8 cellular contexts compared by ENCODE assay signal in the genomic region with DNA sequence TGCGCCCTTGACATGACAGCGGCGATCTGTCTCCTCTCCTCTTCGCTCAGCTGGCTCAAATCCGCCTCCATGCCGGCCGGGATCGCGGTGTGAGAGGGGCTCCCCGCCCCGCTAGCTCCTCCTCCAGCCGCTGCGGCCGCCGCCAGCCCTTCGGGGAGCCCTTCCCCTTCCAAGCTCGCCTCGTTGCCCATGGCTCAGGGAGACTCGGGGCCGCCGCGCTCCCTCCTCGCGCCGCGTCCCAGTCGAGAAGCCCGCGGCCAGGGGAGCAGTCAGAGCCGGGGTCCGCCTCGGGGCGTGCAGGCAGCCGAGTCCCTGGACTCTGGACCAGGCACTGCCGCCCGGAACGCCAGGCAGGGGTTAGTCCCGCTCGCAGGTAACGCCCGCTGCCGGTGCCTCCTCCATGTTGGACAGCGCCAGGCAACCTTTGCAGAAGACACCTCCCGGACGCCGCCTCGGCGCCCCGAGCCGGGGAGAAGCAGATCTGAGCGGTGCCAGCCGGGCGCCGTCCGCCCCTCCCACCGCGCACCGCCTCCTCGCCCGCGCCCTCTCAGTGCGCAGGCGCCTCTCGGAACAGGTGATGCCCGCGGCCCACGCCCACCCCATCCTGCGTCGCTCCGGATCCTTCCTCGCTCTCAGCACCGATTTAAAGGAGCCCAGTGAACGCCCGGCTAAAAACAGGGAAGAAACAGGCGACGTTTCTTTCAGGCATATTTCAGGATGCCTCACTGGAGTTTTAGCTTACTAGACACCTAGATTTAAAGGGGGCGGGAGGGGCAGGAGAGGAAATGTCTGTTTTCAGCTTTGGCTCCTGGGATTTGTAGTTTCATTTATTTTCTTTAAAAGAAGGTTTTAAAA. TPM values are rescaled to one million over a fixed set of nuclear protein-coding genes. Genes with fewer than 3 reads are reported as not detected.
DNase-seq lines count a peak whose midpoint lies in the region; ATAC-seq and TF ChIP-seq lines count a peak whose summit lies in the region.

A gene with protein sequence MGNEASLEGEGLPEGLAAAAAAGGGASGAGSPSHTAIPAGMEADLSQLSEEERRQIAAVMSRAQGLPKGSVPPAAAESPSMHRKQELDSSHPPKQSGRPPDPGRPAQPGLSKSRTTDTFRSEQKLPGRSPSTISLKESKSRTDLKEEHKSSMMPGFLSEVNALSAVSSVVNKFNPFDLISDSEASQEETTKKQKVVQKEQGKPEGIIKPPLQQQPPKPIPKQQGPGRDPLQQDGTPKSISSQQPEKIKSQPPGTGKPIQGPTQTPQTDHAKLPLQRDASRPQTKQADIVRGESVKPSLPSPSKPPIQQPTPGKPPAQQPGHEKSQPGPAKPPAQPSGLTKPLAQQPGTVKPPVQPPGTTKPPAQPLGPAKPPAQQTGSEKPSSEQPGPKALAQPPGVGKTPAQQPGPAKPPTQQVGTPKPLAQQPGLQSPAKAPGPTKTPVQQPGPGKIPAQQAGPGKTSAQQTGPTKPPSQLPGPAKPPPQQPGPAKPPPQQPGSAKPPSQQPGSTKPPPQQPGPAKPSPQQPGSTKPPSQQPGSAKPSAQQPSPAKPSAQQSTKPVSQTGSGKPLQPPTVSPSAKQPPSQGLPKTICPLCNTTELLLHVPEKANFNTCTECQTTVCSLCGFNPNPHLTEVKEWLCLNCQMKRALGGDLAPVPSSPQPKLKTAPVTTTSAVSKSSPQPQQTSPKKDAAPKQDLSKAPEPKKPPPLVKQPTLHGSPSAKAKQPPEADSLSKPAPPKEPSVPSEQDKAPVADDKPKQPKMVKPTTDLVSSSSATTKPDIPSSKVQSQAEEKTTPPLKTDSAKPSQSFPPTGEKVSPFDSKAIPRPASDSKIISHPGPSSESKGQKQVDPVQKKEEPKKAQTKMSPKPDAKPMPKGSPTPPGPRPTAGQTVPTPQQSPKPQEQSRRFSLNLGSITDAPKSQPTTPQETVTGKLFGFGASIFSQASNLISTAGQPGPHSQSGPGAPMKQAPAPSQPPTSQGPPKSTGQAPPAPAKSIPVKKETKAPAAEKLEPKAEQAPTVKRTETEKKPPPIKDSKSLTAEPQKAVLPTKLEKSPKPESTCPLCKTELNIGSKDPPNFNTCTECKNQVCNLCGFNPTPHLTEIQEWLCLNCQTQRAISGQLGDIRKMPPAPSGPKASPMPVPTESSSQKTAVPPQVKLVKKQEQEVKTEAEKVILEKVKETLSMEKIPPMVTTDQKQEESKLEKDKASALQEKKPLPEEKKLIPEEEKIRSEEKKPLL (N-terminal part only) (minus strand): TSS at position 483 of the 855 bp plus-strand sequence. CDS start 292 bp downstream, at position 191.

- no peak within 1 kb of the TSS for H3K27ac ChIP-seq in CD4-positive, alpha-beta memory T cell (ENCODE audit: low read depth, low read length)
- H3K27ac ChIP-seq in suprapubic skin, result peak within 1 kb of the TSS; percentile 65

- H3K9me3 Mint-ChIP-seq in CD4-positive, alpha-beta memory T cell, result peaks cover 0 to 12% (median 2%) of the 10 kb centered on the region in 8 donors
- no peaks in the 10 kb centered on the region for H3K9me3 Mint-ChIP-seq in activated T-cell treated with anti-CD3 and anti-CD28 coated beads, Interleukin-2, amount 50 U/mL, for 4 hours
- no peaks in the 10 kb centered on the region for H3K9me3 Mint-ChIP-seq in nephron

- TF ChIP-seq EP300 in suprapubic skin (IDR thresholded peaks at IDR 0.05), result no peak

- TF ChIP-seq CTCF in nephron (IDR thresholded peaks at IDR 0.05; ENCODE audit: unreplicated experiment in 3 of 3) (no peak), suprapubic skin (IDR thresholded peaks at IDR 0.05) (no peak)

- no peaks in the 10 kb centered on the region for H3K36me3 Mint-ChIP-seq in CD4-positive, alpha-beta memory T cell
- H3K36me3 Mint-ChIP-seq in activated T-cell treated with anti-CD3 and anti-CD28 coated beads, Interleukin-2, amount 50 U/mL, for 4 hours (ENCODE audit: insufficient read depth), result no peaks in the 10 kb centered on the region
- no peaks in the 10 kb centered on the region for H3K36me3 Mint-ChIP-seq in nephron (ENCODE audit: low read depth)

- no peaks in the 10 kb centered on the region for H3K4me1 ChIP-seq in CD4-positive, alpha-beta memory T cell (ENCODE audit: insufficient read depth, low read length)
- peaks cover 15% of the 10 kb centered on the region for H3K4me1 ChIP-seq in suprapubic skin

- no peak within 1 kb of the TSS for H3K4me3 ChIP-seq in CD4-positive, alpha-beta memory T cell (ENCODE audit: low read length in 2 of 2)
- H3K4me3 ChIP-seq in suprapubic skin, result peak within 1 kb of the TSS; percentile 65

- intact Hi-C loops in CD4-positive, alpha-beta memory T cell (cut with micrococcal nuclease), result no loop called here

- no peaks in the 10 kb centered on the region for H3K27me3 ChIP-seq in CD4-positive, alpha-beta memory T cell (ENCODE audit: insufficient read depth, low read length)
- no peaks in the 10 kb centered on the region for H3K27me3 ChIP-seq in suprapubic skin

- no peak within 1 kb of the TSS for H3K27ac Mint-ChIP-seq in CD4-positive, alpha-beta memory T cell
- H3K27ac Mint-ChIP-seq in nephron, result peak within 1 kb of the TSS; percentile 66 to 87 (median 74)

- peaks cover 7 to 10% of the 10 kb centered on the region in 2 donors for H3K27me3 Mint-ChIP-seq in CD4-positive, alpha-beta memory T cell
- H3K27me3 Mint-ChIP-seq in activated T-cell treated with anti-CD3 and anti-CD28 coated beads, Interleukin-2, amount 50 U/mL, for 4 hours (ENCODE audit: low read depth), result peaks cover 11% of the 10 kb centered on the region
- H3K27me3 Mint-ChIP-seq in nephron (ENCODE audit: low read depth), result peaks cover 10% of the 10 kb centered on the region

- POLR2A ChIA-PET in CD4-positive, alpha-beta memory T cell (lab: Charles Lee; ENCODE audit: partially characterized antibody), result no interaction called here

- no peaks in the 10 kb centered on the region for H3K9me3 ChIP-seq in CD4-positive, alpha-beta memory T cell (ENCODE audit: control insufficient read depth in 1 of 2, low read length in 2 of 2)
- no peaks in the 10 kb centered on the region for H3K9me3 ChIP-seq in suprapubic skin

- H3K36me3 ChIP-seq in CD4-positive, alpha-beta memory T cell (ENCODE audit: insufficient read depth, low read length), result no peaks in the 10 kb centered on the region
- no peaks in the 10 kb centered on the region for H3K36me3 ChIP-seq in suprapubic skin

- DNase-seq in CD4-positive, alpha-beta memory T cell, result peak; percentile 13 to 47 (median 23)
- peak; percentile 67 for DNase-seq in HS-5 (ENCODE audit: low read depth)
- DNase-seq in NOMO-1 (lab: John Stamatoyannopoulos, UW; ENCODE audit: unreplicated experiment in 2 of 2), result peak; percentile 99 to 100
- peak; percentile 11 for DNase-seq in activated T-cell treated with anti-CD3 and anti-CD28 coated beads, Interleukin-2, amount 50 U/mL, for 4 hours
- peak; percentile 20 for DNase-seq in fibroblast of the conjunctiva (ENCODE audit: low read depth)
- peak; percentile 69 to 79 for DNase-seq in suprapubic skin (ENCODE audit: low spot score in 2 of 2)

- H3K4me1 Mint-ChIP-seq in CD4-positive, alpha-beta memory T cell, result peaks cover 3 to 5% (median 4%) of the 10 kb centered on the region in 4 donors
- no peaks in the 10 kb centered on the region for H3K4me1 Mint-ChIP-seq in activated T-cell treated with anti-CD3 and anti-CD28 coated beads, Interleukin-2, amount 50 U/mL, for 4 hours (ENCODE audit: low read depth)
- peaks cover 12% of the 10 kb centered on the region for H3K4me1 Mint-ChIP-seq in nephron

- ATAC-seq in GM21367 (IDR thresholded peaks at IDR 0.05; ENCODE audit: unreplicated experiment), result peak; percentile 94
- ATAC-seq in activated T-cell treated with anti-CD3 and anti-CD28 coated beads, Interleukin-2, amount 50 U/mL, for 4 hours, result peak; percentile 90 to 94

- CTCF ChIA-PET in CD4-positive, alpha-beta memory T cell (lab: Charles Lee; ENCODE audit: partially characterized antibody), result no interaction called here

- H3K4me3 Mint-ChIP-seq in CD4-positive, alpha-beta memory T cell, result peak within 1 kb of the TSS; percentile 36 to 77 (median 64)
- H3K4me3 Mint-ChIP-seq in activated T-cell treated with anti-CD3 and anti-CD28 coated beads, Interleukin-2, amount 50 U/mL, for 4 hours, result peak within 1 kb of the TSS; percentile 7
- peak within 1 kb of the TSS; percentile 84 to 88 (median 87) for H3K4me3 Mint-ChIP-seq in nephron

- under 1% methylated on average over 55 of the region's 77 CpGs for WGBS in suprapubic skin

- TF ChIP-seq POLR2A in suprapubic skin (IDR thresholded peaks at IDR 0.05), result no peak

RNA-seq across cellular contexts. Expression of the gene that starts here (rescaled TPM):
- total RNA-seq in CD4-positive, alpha-beta memory T cell, result under 1 TPM in 1 of 2 experiments, not detected in 1; 0.03 TPM
- not detected for polyA plus RNA-seq in CD4-positive, alpha-beta memory T cell
- total RNA-seq in activated T-cell treated with anti-CD3 and anti-CD28 coated beads, Interleukin-2, amount 50 U/mL, for 4 hours, result under 1 TPM in 1 of 3 donors, not detected in 2; 0.10 TPM
- total RNA-seq in suprapubic skin, result 1 to 10 TPM; 4.9 to 7.4 (median 6.1) TPM

Comparison
In these comparisons a context has a peak if more than half of its experiments do, and no peak if none do; other contexts are left out.
1. RNA of the gene that starts here (total RNA-seq): 4.9 to 7.4 TPM in suprapubic skin; 0.03 TPM in CD4-positive, alpha-beta memory T cell and 0.10 TPM in activated T-cell treated with anti-CD3 and anti-CD28 coated beads, Interleukin-2, amount 50 U/mL, for 4 hours; every median in the first group is over 4 times any median in the second.
2. Peak in DNase-seq in CD4-positive, alpha-beta memory T cell; RNA of the gene not detected or under 1 TPM.
3. Peak in DNase-seq and ATAC-seq in activated T-cell treated with anti-CD3 and anti-CD28 coated beads, Interleukin-2, amount 50 U/mL, for 4 hours; RNA of the gene not detected or under 1 TPM.
4. DNase-seq: peak in every context shown above with its lines; median percentile 100 in NOMO-1; 74 in suprapubic skin; 67 in HS-5; 23 in CD4-positive, alpha-beta memory T cell; 20 in fibroblast of the conjunctiva; 11 in activated T-cell treated with anti-CD3 and anti-CD28 coated beads, Interleukin-2, amount 50 U/mL, for 4 hours.
5. H3K27ac Mint-ChIP-seq: peak in nephron (3 of 3); none in CD4-positive, alpha-beta memory T cell (0 of 7).
6. H3K4me3 Mint-ChIP-seq: peak in every context shown above with its lines; median percentile 87 in nephron; 64 in CD4-positive, alpha-beta memory T cell; 7 in activated T-cell treated with anti-CD3 and anti-CD28 coated beads, Interleukin-2, amount 50 U/mL, for 4 hours.